In the genomic region with DNA sequence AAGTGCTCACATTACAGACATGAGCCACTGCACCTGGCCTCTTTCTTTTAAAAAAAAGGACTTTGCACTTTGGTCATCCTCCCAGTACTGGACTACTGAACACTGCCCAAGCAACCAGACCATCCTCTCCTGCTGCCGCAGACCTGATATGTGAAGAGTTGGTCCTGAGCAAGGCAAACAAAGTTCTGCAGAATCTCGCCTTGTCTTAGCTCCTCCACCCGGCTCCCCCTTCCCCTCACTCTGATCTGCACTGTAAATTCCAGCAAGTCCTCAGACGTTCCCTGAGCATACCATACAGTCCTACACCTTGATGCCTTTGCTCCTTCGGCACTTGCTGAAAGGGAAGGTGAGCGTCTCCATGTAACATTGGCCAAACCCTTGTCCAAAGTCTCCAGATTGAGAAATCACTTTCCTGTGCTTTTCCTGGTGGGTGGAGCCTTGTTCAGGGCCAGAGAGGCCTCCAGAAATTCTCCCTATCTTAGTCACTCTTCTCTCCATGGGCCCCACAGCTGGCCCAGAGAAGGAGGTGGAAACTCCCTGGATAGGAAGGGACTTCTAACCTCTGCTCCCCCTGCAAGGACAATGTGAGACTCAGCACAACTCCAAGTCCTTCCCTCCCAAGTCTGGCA, we compare ENCODE assay signal across 1 cellular context.
A peak's percentile ranks its signal among the peaks of the same experiment; 100 is the strongest.
TF ChIP-seq lines count a peak whose summit lies in the region.

No MANE protein-coding gene starts in this region.

TF ChIP-seq in HepG2, 621 proteins besides CTCF, POLR2A, EP300 and RAD21 (continued from another document and continues in another):
- TF ChIP-seq, protein P1, sequence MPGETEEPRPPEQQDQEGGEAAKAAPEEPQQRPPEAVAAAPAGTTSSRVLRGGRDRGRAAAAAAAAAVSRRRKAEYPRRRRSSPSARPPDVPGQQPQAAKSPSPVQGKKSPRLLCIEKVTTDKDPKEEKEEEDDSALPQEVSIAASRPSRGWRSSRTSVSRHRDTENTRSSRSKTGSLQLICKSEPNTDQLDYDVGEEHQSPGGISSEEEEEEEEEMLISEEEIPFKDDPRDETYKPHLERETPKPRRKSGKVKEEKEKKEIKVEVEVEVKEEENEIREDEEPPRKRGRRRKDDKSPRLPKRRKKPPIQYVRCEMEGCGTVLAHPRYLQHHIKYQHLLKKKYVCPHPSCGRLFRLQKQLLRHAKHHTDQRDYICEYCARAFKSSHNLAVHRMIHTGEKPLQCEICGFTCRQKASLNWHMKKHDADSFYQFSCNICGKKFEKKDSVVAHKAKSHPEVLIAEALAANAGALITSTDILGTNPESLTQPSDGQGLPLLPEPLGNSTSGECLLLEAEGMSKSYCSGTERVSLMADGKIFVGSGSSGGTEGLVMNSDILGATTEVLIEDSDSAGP (CRISPR knock-in tag; IDR thresholded peaks at IDR 0.05; ENCODE audit: borderline replicate concordance) = peak; percentile 72; the same call in 1 of the 2 replicates
- TF ChIP-seq FOSL1 (CRISPR knock-in tag; IDR thresholded peaks at IDR 0.05; ENCODE audit: borderline replicate concordance) = peak; percentile 90
- TF ChIP-seq POLR2AphosphoS2 (IDR thresholded peaks at IDR 0.05; ENCODE audit: low read depth, low read length) = no peak
- TF ChIP-seq MIER3 (CRISPR knock-in tag; IDR thresholded peaks at IDR 0.05; ENCODE audit: borderline replicate concordance) = no peak
- TF ChIP-seq, protein P2, sequence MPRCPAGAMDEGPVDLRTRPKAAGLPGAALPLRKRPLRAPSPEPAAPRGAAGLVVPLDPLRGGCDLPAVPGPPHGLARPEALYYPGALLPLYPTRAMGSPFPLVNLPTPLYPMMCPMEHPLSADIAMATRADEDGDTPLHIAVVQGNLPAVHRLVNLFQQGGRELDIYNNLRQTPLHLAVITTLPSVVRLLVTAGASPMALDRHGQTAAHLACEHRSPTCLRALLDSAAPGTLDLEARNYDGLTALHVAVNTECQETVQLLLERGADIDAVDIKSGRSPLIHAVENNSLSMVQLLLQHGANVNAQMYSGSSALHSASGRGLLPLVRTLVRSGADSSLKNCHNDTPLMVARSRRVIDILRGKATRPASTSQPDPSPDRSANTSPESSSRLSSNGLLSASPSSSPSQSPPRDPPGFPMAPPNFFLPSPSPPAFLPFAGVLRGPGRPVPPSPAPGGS (CRISPR knock-in tag; IDR thresholded peaks at IDR 0.05) = peak; percentile 61; the same call in 1 of the 2 replicates
- TF ChIP-seq RARA (CRISPR knock-in tag; IDR thresholded peaks at IDR 0.05) = peak; percentile 32; the same call in 1 of the 2 replicates
- TF ChIP-seq PHF8 (CRISPR knock-in tag; IDR thresholded peaks at IDR 0.05) = no peak
- TF ChIP-seq ZBTB42 (CRISPR knock-in tag; IDR thresholded peaks at IDR 0.05) = no peak
- TF ChIP-seq ZNF446 (CRISPR knock-in tag; IDR thresholded peaks at IDR 0.05) = no peak
- TF ChIP-seq, protein P3, sequence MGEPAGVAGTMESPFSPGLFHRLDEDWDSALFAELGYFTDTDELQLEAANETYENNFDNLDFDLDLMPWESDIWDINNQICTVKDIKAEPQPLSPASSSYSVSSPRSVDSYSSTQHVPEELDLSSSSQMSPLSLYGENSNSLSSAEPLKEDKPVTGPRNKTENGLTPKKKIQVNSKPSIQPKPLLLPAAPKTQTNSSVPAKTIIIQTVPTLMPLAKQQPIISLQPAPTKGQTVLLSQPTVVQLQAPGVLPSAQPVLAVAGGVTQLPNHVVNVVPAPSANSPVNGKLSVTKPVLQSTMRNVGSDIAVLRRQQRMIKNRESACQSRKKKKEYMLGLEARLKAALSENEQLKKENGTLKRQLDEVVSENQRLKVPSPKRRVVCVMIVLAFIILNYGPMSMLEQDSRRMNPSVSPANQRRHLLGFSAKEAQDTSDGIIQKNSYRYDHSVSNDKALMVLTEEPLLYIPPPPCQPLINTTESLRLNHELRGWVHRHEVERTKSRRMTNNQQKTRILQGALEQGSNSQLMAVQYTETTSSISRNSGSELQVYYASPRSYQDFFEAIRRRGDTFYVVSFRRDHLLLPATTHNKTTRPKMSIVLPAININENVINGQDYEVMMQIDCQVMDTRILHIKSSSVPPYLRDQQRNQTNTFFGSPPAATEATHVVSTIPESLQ (CRISPR knock-in tag; conservative IDR thresholded peaks at IDR 0.05) = no peak
- no peak for TF ChIP-seq MXI1 (IDR thresholded peaks at IDR 0.05; ENCODE audit: borderline replicate concordance, low read depth, low read length)
- 0 out of 2 replicates have a peak, but pooled peaks have one; percentile 37 for TF ChIP-seq SMYD3 (CRISPR knock-in tag; IDR thresholded peaks at IDR 0.05)
- TF ChIP-seq ARNT2 (CRISPR knock-in tag; IDR thresholded peaks at IDR 0.05; ENCODE audit: low read depth) = no peak
- 0 out of 2 replicates have a peak, but pooled peaks have one; percentile 22 for TF ChIP-seq TOPORS (CRISPR knock-in tag; IDR thresholded peaks at IDR 0.05)
- TF ChIP-seq HCFC1 (IDR thresholded peaks at IDR 0.05; ENCODE audit: low read depth, low read length) = no peak
- no peak for TF ChIP-seq RXRA (CRISPR knock-in tag; IDR thresholded peaks at IDR 0.05)
- TF ChIP-seq KAT8 (CRISPR knock-in tag; IDR thresholded peaks at IDR 0.05) = no peak
- TF ChIP-seq GATAD2A (CRISPR knock-in tag; IDR thresholded peaks at IDR 0.05) = peak; percentile 44; the same call in 1 of the 2 replicates
- TF ChIP-seq KLF6 (CRISPR knock-in tag; IDR thresholded peaks at IDR 0.05) = no peak
- no peak for TF ChIP-seq FOXK2 (IDR thresholded peaks at IDR 0.05)
- no peak for TF ChIP-seq MAF1 (CRISPR knock-in tag; IDR thresholded peaks at IDR 0.05; ENCODE audit: borderline replicate concordance)
- TF ChIP-seq ZNF546 (CRISPR knock-in tag; conservative IDR thresholded peaks at IDR 0.05) = no peak
- TF ChIP-seq JUNB (CRISPR knock-in tag; IDR thresholded peaks at IDR 0.05; ENCODE audit: borderline replicate concordance) = peak; percentile 41; the same call in 1 of the 2 replicates
- peak; percentile 73; the same call in 1 of the 2 replicates for TF ChIP-seq JUN (CRISPR knock-in tag; IDR thresholded peaks at IDR 0.05)
- TF ChIP-seq CBX2 (IDR thresholded peaks at IDR 0.05; ENCODE audit: low read depth, low read length) = no peak
- TF ChIP-seq CBX2 (CRISPR knock-in tag; IDR thresholded peaks at IDR 0.05; ENCODE audit: low read depth) = no peak
- TF ChIP-seq, protein P4, sequence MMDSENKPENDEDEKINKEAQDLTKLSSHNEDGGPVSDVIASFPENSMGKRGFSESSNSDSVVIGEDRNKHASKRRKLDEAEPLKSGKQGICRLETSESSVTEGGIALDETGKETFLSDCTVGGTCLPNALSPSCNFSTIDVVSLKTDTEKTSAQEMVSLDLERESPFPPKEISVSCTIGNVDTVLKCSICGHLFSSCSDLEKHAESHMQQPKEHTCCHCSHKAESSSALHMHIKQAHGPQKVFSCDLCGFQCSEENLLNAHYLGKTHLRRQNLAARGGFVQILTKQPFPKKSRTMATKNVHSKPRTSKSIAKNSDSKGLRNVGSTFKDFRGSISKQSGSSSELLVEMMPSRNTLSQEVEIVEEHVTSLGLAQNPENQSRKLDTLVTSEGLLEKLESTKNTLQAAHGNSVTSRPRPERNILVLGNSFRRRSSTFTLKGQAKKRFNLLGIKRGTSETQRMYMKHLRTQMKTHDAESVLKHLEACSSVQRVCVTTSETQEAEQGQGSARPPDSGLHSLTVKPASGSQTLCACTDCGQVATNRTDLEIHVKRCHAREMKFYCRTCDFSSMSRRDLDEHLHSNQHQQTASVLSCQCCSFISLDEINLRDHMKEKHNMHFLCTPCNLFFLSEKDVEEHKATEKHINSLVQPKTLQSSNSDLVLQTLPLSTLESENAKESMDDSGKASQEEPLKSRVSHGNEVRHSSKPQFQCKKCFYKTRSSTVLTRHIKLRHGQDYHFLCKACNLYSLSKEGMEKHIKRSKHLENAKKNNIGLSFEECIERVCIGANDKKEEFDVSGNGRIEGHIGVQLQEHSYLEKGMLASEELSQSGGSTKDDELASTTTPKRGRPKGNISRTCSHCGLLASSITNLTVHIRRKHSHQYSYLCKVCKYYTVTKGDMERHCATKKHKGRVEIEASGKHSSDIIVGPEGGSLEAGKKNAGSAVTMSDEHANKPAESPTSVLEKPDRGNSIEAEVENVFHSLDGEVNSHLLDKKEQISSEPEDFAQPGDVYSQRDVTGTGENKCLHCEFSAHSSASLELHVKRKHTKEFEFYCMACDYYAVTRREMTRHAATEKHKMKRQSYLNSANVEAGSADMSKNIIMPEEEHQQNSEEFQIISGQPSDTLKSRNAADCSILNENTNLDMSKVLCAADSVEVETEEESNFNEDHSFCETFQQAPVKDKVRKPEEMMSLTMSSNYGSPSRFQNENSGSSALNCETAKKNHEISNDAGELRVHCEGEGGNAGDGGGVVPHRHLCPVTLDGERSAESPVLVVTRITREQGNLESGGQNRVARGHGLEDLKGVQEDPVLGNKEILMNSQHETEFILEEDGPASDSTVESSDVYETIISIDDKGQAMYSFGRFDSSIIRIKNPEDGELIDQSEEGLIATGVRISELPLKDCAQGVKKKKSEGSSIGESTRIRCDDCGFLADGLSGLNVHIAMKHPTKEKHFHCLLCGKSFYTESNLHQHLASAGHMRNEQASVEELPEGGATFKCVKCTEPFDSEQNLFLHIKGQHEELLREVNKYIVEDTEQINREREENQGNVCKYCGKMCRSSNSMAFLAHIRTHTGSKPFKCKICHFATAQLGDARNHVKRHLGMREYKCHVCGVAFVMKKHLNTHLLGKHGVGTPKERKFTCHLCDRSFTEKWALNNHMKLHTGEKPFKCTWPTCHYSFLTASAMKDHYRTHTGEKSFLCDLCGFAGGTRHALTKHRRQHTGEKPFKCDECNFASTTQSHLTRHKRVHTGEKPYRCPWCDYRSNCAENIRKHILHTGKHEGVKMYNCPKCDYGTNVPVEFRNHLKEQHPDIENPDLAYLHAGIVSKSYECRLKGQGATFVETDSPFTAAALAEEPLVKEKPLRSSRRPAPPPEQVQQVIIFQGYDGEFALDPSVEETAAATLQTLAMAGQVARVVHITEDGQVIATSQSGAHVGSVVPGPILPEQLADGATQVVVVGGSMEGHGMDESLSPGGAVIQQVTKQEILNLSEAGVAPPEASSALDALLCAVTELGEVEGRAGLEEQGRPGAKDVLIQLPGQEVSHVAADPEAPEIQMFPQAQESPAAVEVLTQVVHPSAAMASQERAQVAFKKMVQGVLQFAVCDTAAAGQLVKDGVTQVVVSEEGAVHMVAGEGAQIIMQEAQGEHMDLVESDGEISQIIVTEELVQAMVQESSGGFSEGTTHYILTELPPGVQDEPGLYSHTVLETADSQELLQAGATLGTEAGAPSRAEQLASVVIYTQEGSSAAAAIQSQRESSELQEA (CRISPR knock-in tag; IDR thresholded peaks at IDR 0.05; ENCODE audit: not compliant biosample characterization) = no peak
- TF ChIP-seq NFYC (CRISPR knock-in tag; IDR thresholded peaks at IDR 0.05) = no peak
- TF ChIP-seq ZNF260 (CRISPR knock-in tag; IDR thresholded peaks at IDR 0.05; ENCODE audit: borderline replicate concordance, low read depth) = no peak
- TF ChIP-seq ATRX (CRISPR knock-in tag; IDR thresholded peaks at IDR 0.05; ENCODE audit: borderline replicate concordance) = no peak
- TF ChIP-seq, protein P5, sequence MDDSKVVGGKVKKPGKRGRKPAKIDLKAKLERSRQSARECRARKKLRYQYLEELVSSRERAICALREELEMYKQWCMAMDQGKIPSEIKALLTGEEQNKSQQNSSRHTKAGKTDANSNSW (CRISPR knock-in tag; IDR thresholded peaks at IDR 0.05; ENCODE audit: borderline replicate concordance) = no peak
- no peak for TF ChIP-seq ZSCAN22 (CRISPR knock-in tag; IDR thresholded peaks at IDR 0.05)
- no peak for TF ChIP-seq ZNF235 (CRISPR knock-in tag; IDR thresholded peaks at IDR 0.05; ENCODE audit: borderline replicate concordance)
- TF ChIP-seq ZNF816 (CRISPR knock-in tag; IDR thresholded peaks at IDR 0.05; ENCODE audit: borderline replicate concordance) = no peak
- TF ChIP-seq, protein P6, sequence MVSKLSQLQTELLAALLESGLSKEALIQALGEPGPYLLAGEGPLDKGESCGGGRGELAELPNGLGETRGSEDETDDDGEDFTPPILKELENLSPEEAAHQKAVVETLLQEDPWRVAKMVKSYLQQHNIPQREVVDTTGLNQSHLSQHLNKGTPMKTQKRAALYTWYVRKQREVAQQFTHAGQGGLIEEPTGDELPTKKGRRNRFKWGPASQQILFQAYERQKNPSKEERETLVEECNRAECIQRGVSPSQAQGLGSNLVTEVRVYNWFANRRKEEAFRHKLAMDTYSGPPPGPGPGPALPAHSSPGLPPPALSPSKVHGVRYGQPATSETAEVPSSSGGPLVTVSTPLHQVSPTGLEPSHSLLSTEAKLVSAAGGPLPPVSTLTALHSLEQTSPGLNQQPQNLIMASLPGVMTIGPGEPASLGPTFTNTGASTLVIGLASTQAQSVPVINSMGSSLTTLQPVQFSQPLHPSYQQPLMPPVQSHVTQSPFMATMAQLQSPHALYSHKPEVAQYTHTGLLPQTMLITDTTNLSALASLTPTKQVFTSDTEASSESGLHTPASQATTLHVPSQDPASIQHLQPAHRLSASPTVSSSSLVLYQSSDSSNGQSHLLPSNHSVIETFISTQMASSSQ (IDR thresholded peaks at IDR 0.05; ENCODE audit: low read depth) = no peak
- TF ChIP-seq, protein P6 (CRISPR knock-in tag; IDR thresholded peaks at IDR 0.05; ENCODE audit: borderline replicate concordance) = no peak
- no peak for TF ChIP-seq KDM5B (CRISPR knock-in tag; IDR thresholded peaks at IDR 0.05; ENCODE audit: borderline replicate concordance)
- TF ChIP-seq ZNF768 (CRISPR knock-in tag; IDR thresholded peaks at IDR 0.05) = no peak
- no peak for TF ChIP-seq ZNF709 (CRISPR knock-in tag; IDR thresholded peaks at IDR 0.05)
- TF ChIP-seq, protein P7, sequence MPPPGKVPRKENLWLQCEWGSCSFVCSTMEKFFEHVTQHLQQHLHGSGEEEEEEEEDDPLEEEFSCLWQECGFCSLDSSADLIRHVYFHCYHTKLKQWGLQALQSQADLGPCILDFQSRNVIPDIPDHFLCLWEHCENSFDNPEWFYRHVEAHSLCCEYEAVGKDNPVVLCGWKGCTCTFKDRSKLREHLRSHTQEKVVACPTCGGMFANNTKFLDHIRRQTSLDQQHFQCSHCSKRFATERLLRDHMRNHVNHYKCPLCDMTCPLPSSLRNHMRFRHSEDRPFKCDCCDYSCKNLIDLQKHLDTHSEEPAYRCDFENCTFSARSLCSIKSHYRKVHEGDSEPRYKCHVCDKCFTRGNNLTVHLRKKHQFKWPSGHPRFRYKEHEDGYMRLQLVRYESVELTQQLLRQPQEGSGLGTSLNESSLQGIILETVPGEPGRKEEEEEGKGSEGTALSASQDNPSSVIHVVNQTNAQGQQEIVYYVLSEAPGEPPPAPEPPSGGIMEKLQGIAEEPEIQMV (CRISPR knock-in tag; IDR thresholded peaks at IDR 0.05; ENCODE audit: low read depth) = no peak
- TF ChIP-seq POGZ (CRISPR knock-in tag; IDR thresholded peaks at IDR 0.05) = peak; percentile 72
- TF ChIP-seq GTF3A (CRISPR knock-in tag; conservative IDR thresholded peaks at IDR 0.05) = no peak
